In genomic region chr9:98599566-98599965, GRCh38 we compare ENCODE assay signal across 13 cellular contexts.
DNase-seq lines count a peak whose midpoint lies in the region; ATAC-seq and TF ChIP-seq lines count a peak whose summit lies in the region.
"Had no signal": no experiment of that assay in that cellular context is flagged by ENCODE, and none has a peak within 500 bp of the region (broad histone marks: within the 10 kb centered on the region; RNA-seq: fewer than 3 reads in every experiment).

No MANE protein-coding gene starts in this region.

- H2AFZ ChIP-seq in neural progenitor cell (replicated peaks), result no peak overlapping the region

- H3K4me3 Mint-ChIP-seq in neural progenitor cell, result no peak overlapping the region
- H3K4me3 Mint-ChIP-seq: CD4-positive, alpha-beta T cell had no signal

- peaks cover 8% of the 10 kb centered on the region for H3K27me3 Mint-ChIP-seq in neural progenitor cell (ENCODE audit: insufficient read depth, low read depth)

- H3K4me2 ChIP-seq in neural progenitor cell, result peak overlapping the region; percentile 38

- H3K27me3 ChIP-seq in RWPE2 (ENCODE audit: insufficient read depth, poor library complexity, severe bottlenecking), result peaks cover 7% of the 10 kb centered on the region
- no peaks in the 10 kb centered on the region for H3K27me3 ChIP-seq in neural progenitor cell
- no peaks in the 10 kb centered on the region for H3K27me3 ChIP-seq in upper lobe of right lung

- no peaks in the 10 kb centered on the region for H3K9me3 Mint-ChIP-seq in neural progenitor cell
- H3K9me3 Mint-ChIP-seq: CD4-positive, alpha-beta T cell had no signal

- intact Hi-C loops in upper lobe of right lung (cut with DNase I), result no loop called here

- no peak overlapping the region for H3K27ac Mint-ChIP-seq in neural progenitor cell
- H3K27ac Mint-ChIP-seq: CD4-positive, alpha-beta T cell had no signal

- H3K4me3 ChIP-seq in RWPE2 (ENCODE audit: severe bottlenecking), result no peak overlapping the region
- H3K4me3 ChIP-seq in coronary artery, result no peak overlapping the region
- H3K4me3 ChIP-seq in neural progenitor cell, result no peak overlapping the region
- no peak overlapping the region for H3K4me3 ChIP-seq in upper lobe of right lung
- H3K4me3 ChIP-seq: HAP-1, K562 had no signal

- H3K4me1 ChIP-seq in RWPE2 (ENCODE audit: insufficient read depth, poor library complexity, severe bottlenecking) (no peaks in the 10 kb centered on the region), neural progenitor cell (peaks cover 18% of the 10 kb centered on the region), upper lobe of right lung (no peaks in the 10 kb centered on the region)
- H3K4me1 ChIP-seq: HAP-1 had no signal

- no peaks in the 10 kb centered on the region for H3K36me3 ChIP-seq in RWPE2 (ENCODE audit: low read depth)
- H3K36me3 ChIP-seq in neural progenitor cell, result no peaks in the 10 kb centered on the region
- no peaks in the 10 kb centered on the region for H3K36me3 ChIP-seq in upper lobe of right lung
- H3K36me3 ChIP-seq: HAP-1 had no signal

- no peak for TF ChIP-seq CTCF in RWPE2 (IDR thresholded peaks at IDR 0.05; ENCODE audit: poor library complexity, severe bottlenecking)
- TF ChIP-seq CTCF in coronary artery (IDR thresholded peaks at IDR 0.05), result no peak
- TF ChIP-seq CTCF in neural progenitor cell (IDR thresholded peaks at IDR 0.05), result no peak
- no peak for TF ChIP-seq CTCF in upper lobe of right lung (IDR thresholded peaks at IDR 0.05)

- H3F3A ChIP-seq in neural progenitor cell (ENCODE audit: low read depth), result no peaks in the 10 kb centered on the region

- H3K9me3 ChIP-seq in RWPE2 (ENCODE audit: severe bottlenecking), result no peaks in the 10 kb centered on the region
- no peaks in the 10 kb centered on the region for H3K9me3 ChIP-seq in neural progenitor cell (ENCODE audit: low read depth)
- H3K9me3 ChIP-seq in upper lobe of right lung, result no peaks in the 10 kb centered on the region
- H3K9me3 ChIP-seq: Caco-2, HAP-1 had no signal

- H3K79me2 ChIP-seq in neural progenitor cell (ENCODE audit: low read depth), result no peaks in the 10 kb centered on the region

- no peaks in the 10 kb centered on the region for H4K20me1 ChIP-seq in neural progenitor cell (ENCODE audit: low read depth)

- H3K27ac ChIP-seq in RWPE2 (ENCODE audit: poor library complexity, severe bottlenecking), result no peak overlapping the region
- no peak overlapping the region for H3K27ac ChIP-seq in coronary artery
- H3K27ac ChIP-seq in neural progenitor cell, result no peak overlapping the region
- no peak overlapping the region for H3K27ac ChIP-seq in upper lobe of right lung
- H3K27ac ChIP-seq: C4-2B had no signal

- no peaks in the 10 kb centered on the region for H3K36me3 Mint-ChIP-seq in neural progenitor cell

- ATAC-seq in RWPE2 (ENCODE audit: low read depth) (no peak), upper lobe of right lung (peak; percentile 12), GM18907 (IDR thresholded peaks at IDR 0.05; ENCODE audit: unreplicated experiment) (no peak)
- ATAC-seq: K562 had no signal

- H3K9ac ChIP-seq in neural progenitor cell, result no peak overlapping the region

- DNase-seq in RWPE2 (ENCODE audit: low spot score) (peak; percentile 15), coronary artery (ENCODE audit: low spot score) (peak; percentile 60), neural progenitor cell (ENCODE audit: low spot score) (no peak), upper lobe of right lung (no peak), Ammon's horn (ENCODE audit: low spot score) (no peak), epidermal melanocyte (ENCODE audit: insufficient read length, low spot score) (no peak)
- DNase-seq: ACHN; Caco-2; CD4-positive, alpha-beta T cell had no signal

- H3K4me1 Mint-ChIP-seq in neural progenitor cell, result peaks cover 3% of the 10 kb centered on the region

Comparison
In these comparisons a context has a peak if more than half of its experiments do, and no peak if none do; other contexts are left out.
1. DNase-seq: peak in RWPE2 (single experiment) and coronary artery (single experiment); none in neural progenitor cell (single experiment), upper lobe of right lung (single experiment), Ammon's horn (single experiment) and epidermal melanocyte (single experiment).